17 cellular contexts compared by ENCODE assay signal in genomic region chr3:113664523-113665094, GRCh38. TPM values are rescaled to one million over a fixed set of nuclear protein-coding genes. Genes with fewer than 3 reads are reported as not detected.
DNase-seq lines count a peak whose midpoint lies in the region; ATAC-seq and TF ChIP-seq lines count a peak whose summit lies in the region.
"Had no signal": no experiment of that assay in that cellular context is flagged by ENCODE, and none has a peak within 500 bp of the region (broad histone marks: within the 10 kb centered on the region; RNA-seq: fewer than 3 reads in every experiment).

No MANE protein-coding gene starts in this region.

- no peak for TF ChIP-seq POLR2A in gastrocnemius medialis (IDR thresholded peaks at IDR 0.05)
- TF ChIP-seq POLR2A in adrenal gland (IDR thresholded peaks at IDR 0.05), result no peak

- DNase-seq in natural killer cell (no peak), immature natural killer cell (no peak), gastrocnemius medialis (no peak), DMS153 (lab: John Stamatoyannopoulos, UW) (no peak), adrenal gland (no peak), T-helper 9 cell (no peak)
- no peak for DNase-seq in natural killer cell treated with Interleukin-12 subunit alpha and Interleukin-12 subunit beta and Interleukin-15 and Interleukin-18, amount 100 ng/mL, for 72 hours (ENCODE audit: low spot score)
- DNase-seq in stimulated activated CD4-positive, alpha-beta T cell treated with anti-CD3 and anti-CD28 coated beads, Interleukin-15, amount 100 ng/mL, for 24 hours, result no peak
- DNase-seq: Calu3, GF-D8, KBM-7, NCI-H1436 treated with DMSO at 0.1 percent for 48 hours, NCI-H2081, NCI-H345, NCI-H526 treated with DMSO at 0.1 percent for 48 hours, SIG-M5 had no signal

- intact Hi-C loops in natural killer cell (cut with micrococcal nuclease) (no loop called here), gastrocnemius medialis (cut with DNase I; ENCODE audit: low total_unique reads) (no loop called here), adrenal gland (cut with DNase I) (no loop called here)

- peak overlapping the region; percentile 86 to 89 (median 88) for H3K27ac ChIP-seq in gastrocnemius medialis
- no peak overlapping the region for H3K27ac ChIP-seq in adrenal gland
- H3K27ac ChIP-seq: HL-60 had no signal

- peak overlapping the region; percentile 10 to 42 for H3K27ac Mint-ChIP-seq in natural killer cell
- H3K27ac Mint-ChIP-seq in natural killer cell treated with Interleukin-12 subunit alpha and Interleukin-12 subunit beta and Interleukin-15 and Interleukin-18, amount 100 ng/mL, for 72 hours, result peak overlapping the region in 1 of 2 donors; percentile 26
- H3K27ac Mint-ChIP-seq in immature natural killer cell, result peak overlapping the region in 4 of 6 donors; percentile 6 to 70 (median 20)

- H3K9me3 Mint-ChIP-seq in natural killer cell, result no peaks in the 10 kb centered on the region
- no peaks in the 10 kb centered on the region for H3K9me3 Mint-ChIP-seq in natural killer cell treated with Interleukin-12 subunit alpha and Interleukin-12 subunit beta and Interleukin-15 and Interleukin-18, amount 100 ng/mL, for 72 hours
- H3K9me3 Mint-ChIP-seq in immature natural killer cell, result no peaks in the 10 kb centered on the region

- H3K36me3 ChIP-seq in gastrocnemius medialis (peaks cover 0 to 35% of the 10 kb centered on the region in 2 donors), adrenal gland (replicated peaks in 1 of 2) (peaks cover 0 to 16% of the 10 kb centered on the region in 2 donors)

- in situ Hi-C loops in gastrocnemius medialis (cut with MboI; ENCODE audit: low sequenced_read_pairs in 4 of 4), result no loop called here

- no peak overlapping the region for H3K4me3 Mint-ChIP-seq in natural killer cell
- no peak overlapping the region for H3K4me3 Mint-ChIP-seq in natural killer cell treated with Interleukin-12 subunit alpha and Interleukin-12 subunit beta and Interleukin-15 and Interleukin-18, amount 100 ng/mL, for 72 hours
- peak overlapping the region in 1 of 5 donors; percentile 3 for H3K4me3 Mint-ChIP-seq in immature natural killer cell

- H3K27me3 ChIP-seq in gastrocnemius medialis (no peaks in the 10 kb centered on the region), adrenal gland (no peaks in the 10 kb centered on the region)

- ATAC-seq in natural killer cell, result peak in 1 of 3 donors; percentile 73
- no peak for ATAC-seq in natural killer cell treated with Interleukin-12 subunit alpha and Interleukin-12 subunit beta and Interleukin-15 and Interleukin-18, amount 100 ng/mL, for 72 hours
- no peak for ATAC-seq in gastrocnemius medialis

- H3K9me3 ChIP-seq in gastrocnemius medialis (no peaks in the 10 kb centered on the region), adrenal gland (replicated peaks in 1 of 3) (no peaks in the 10 kb centered on the region)

- H3K36me3 Mint-ChIP-seq in natural killer cell, result peaks cover 28% of the 10 kb centered on the region
- peaks cover 15% of the 10 kb centered on the region for H3K36me3 Mint-ChIP-seq in natural killer cell treated with Interleukin-12 subunit alpha and Interleukin-12 subunit beta and Interleukin-15 and Interleukin-18, amount 100 ng/mL, for 72 hours
- H3K36me3 Mint-ChIP-seq in immature natural killer cell, result peaks cover 32 to 54% (median 40%) of the 10 kb centered on the region in 3 donors

- H3K4me1 ChIP-seq in gastrocnemius medialis (peaks cover 27 to 59% of the 10 kb centered on the region in 2 donors), adrenal gland (replicated peaks in 1 of 2) (no peaks in the 10 kb centered on the region)

- peaks cover 10 to 18% of the 10 kb centered on the region in 2 donors for H3K4me1 Mint-ChIP-seq in natural killer cell
- H3K4me1 Mint-ChIP-seq in natural killer cell treated with Interleukin-12 subunit alpha and Interleukin-12 subunit beta and Interleukin-15 and Interleukin-18, amount 100 ng/mL, for 72 hours (ENCODE audit: low read depth in 2 of 2), result peaks cover 14 to 16% of the 10 kb centered on the region in 2 donors
- H3K4me1 Mint-ChIP-seq in immature natural killer cell, result peaks cover 19 to 45% of the 10 kb centered on the region in 2 donors

- H3K4me3 ChIP-seq in gastrocnemius medialis (no peak overlapping the region), adrenal gland (no peak overlapping the region)

- TF ChIP-seq CTCF in natural killer cell (IDR thresholded peaks at IDR 0.05) (no peak), gastrocnemius medialis (IDR thresholded peaks at IDR 0.05 in 4 of 5, conservative IDR thresholded peaks at IDR 0.05 in 1 of 5) (no peak), adrenal gland (IDR thresholded peaks at IDR 0.05) (no peak)

- H3K27me3 Mint-ChIP-seq in natural killer cell (ENCODE audit: low read depth in 2 of 2) (no peaks in the 10 kb centered on the region), immature natural killer cell (ENCODE audit: low read depth in 3 of 3) (peaks cover 0 to 2% (median 1%) of the 10 kb centered on the region in 3 donors)
- H3K27me3 Mint-ChIP-seq in natural killer cell treated with Interleukin-12 subunit alpha and Interleukin-12 subunit beta and Interleukin-15 and Interleukin-18, amount 100 ng/mL, for 72 hours, result no peaks in the 10 kb centered on the region

RNA-seq across cellular contexts. Expression of gene USF3, which starts 31.8 kb away (rescaled TPM):
- total RNA-seq in natural killer cell (10 to 100 TPM; 38.0 to 43.0 (median 41.8) TPM), gastrocnemius medialis (10 to 100 TPM; 35.7 to 49.6 (median 40.1) TPM), adrenal gland (10 to 100 TPM; 13.4 to 22.4 (median 16.1) TPM)
- total RNA-seq in natural killer cell treated with Interleukin-12 subunit alpha and Interleukin-12 subunit beta and Interleukin-15 and Interleukin-18, amount 100 ng/mL, for 72 hours, result 10 to 100 TPM; 18.0 to 19.4 TPM
- polyA plus RNA-seq in immature natural killer cell (1 to 10 TPM; 2.1 to 7.3 (median 2.6) TPM), adrenal gland (1 to 10 TPM; 3.9 to 8.2 (median 4.5) TPM)

Comparison
In these comparisons a context has a peak if more than half of its experiments do, and no peak if none do; other contexts are left out.
1. H3K27ac ChIP-seq: peak in gastrocnemius medialis (4 of 4); none in adrenal gland (0 of 5).